ENCODE assay signal across 25 cellular contexts in genomic region chr6:144777249-144777648, GRCh38.
DNase-seq lines count a peak whose midpoint lies in the region; ATAC-seq and TF ChIP-seq lines count a peak whose summit lies in the region.
"Had no signal": no experiment of that assay in that cellular context is flagged by ENCODE, and none has a peak within 500 bp of the region (broad histone marks: within the 10 kb centered on the region; RNA-seq: fewer than 3 reads in every experiment).

No MANE protein-coding gene starts in this region.

- ATAC-seq in GM18909 (IDR thresholded peaks at IDR 0.05; ENCODE audit: poor library complexity, unreplicated experiment) (peak; percentile 83), GM21619 (IDR thresholded peaks at IDR 0.05; ENCODE audit: unreplicated experiment) (peak; percentile 62), HG03432 (IDR thresholded peaks at IDR 0.05; ENCODE audit: unreplicated experiment) (peak; percentile 73)
- ATAC-seq: activated T-cell treated with anti-CD3 and anti-CD28 coated beads, Interleukin-2, amount 50 U/mL, for 4 hours; left ventricle myocardium superior had no signal

- no peaks in the 10 kb centered on the region for H3K9me3 ChIP-seq in neutrophil
- H3K9me3 ChIP-seq: Peyer's patch, thyroid gland had no signal

- H3K27me3 ChIP-seq in neutrophil = no peaks in the 10 kb centered on the region
- H3K27me3 ChIP-seq: brain microvascular endothelial cell, Peyer's patch, thyroid gland had no signal

- H3K27me3 Mint-ChIP-seq in activated CD4-positive, alpha-beta T cell treated with anti-CD3 and anti-CD28 coated beads, Interleukin-2, amount 10 ng/mL, durations not matched to agents 7 days and 5 days = no peaks in the 10 kb centered on the region
- no peaks in the 10 kb centered on the region for H3K27me3 Mint-ChIP-seq in glutamatergic neuron (ENCODE audit: unreplicated experiment)
- H3K27me3 Mint-ChIP-seq: stimulated activated naive CD8-positive, alpha-beta T cell treated with anti-CD3 and anti-CD28 coated beads, Interleukin-15, Interleukin-2, amounts not matched to agents 100 ng/mL and 50 ng/mL, for 24 hours had no signal

- H3K4me3 ChIP-seq in neutrophil (ENCODE audit: low read depth in 1 of 2, low read length in 1 of 2) = no peak overlapping the region
- H3K4me3 ChIP-seq: Peyer's patch, thyroid gland had no signal

- no peaks in the 10 kb centered on the region for H3K9me3 Mint-ChIP-seq in activated CD4-positive, alpha-beta T cell treated with anti-CD3 and anti-CD28 coated beads, Interleukin-2, amount 10 ng/mL, durations not matched to agents 7 days and 5 days
- no peaks in the 10 kb centered on the region for H3K9me3 Mint-ChIP-seq in glutamatergic neuron (ENCODE audit: unreplicated experiment)
- H3K9me3 Mint-ChIP-seq: activated T-cell treated with anti-CD3 and anti-CD28 coated beads, Interleukin-2, amount 50 U/mL, for 4 hours; CD14-positive monocyte; stimulated activated naive CD8-positive, alpha-beta T cell treated with anti-CD3 and anti-CD28 coated beads, Interleukin-15, Interleukin-2, amounts not matched to agents 100 ng/mL and 50 ng/mL, for 24 hours had no signal

- no peaks in the 10 kb centered on the region for H3K4me1 Mint-ChIP-seq in activated CD4-positive, alpha-beta T cell treated with anti-CD3 and anti-CD28 coated beads, Interleukin-2, amount 10 ng/mL, durations not matched to agents 7 days and 5 days
- peaks cover 4% of the 10 kb centered on the region for H3K4me1 Mint-ChIP-seq in glutamatergic neuron (ENCODE audit: low read depth, unreplicated experiment)

- peaks cover 46% of the 10 kb centered on the region for H3K36me3 Mint-ChIP-seq in activated CD4-positive, alpha-beta T cell treated with anti-CD3 and anti-CD28 coated beads, Interleukin-2, amount 10 ng/mL, durations not matched to agents 7 days and 5 days (ENCODE audit: low read depth)
- no peaks in the 10 kb centered on the region for H3K36me3 Mint-ChIP-seq in glutamatergic neuron (ENCODE audit: unreplicated experiment)

- no peak for TF ChIP-seq CTCF in neutrophil (IDR thresholded peaks at IDR 0.05)
- TF ChIP-seq CTCF in glutamatergic neuron (IDR thresholded peaks at IDR 0.05; ENCODE audit: partially characterized antibody, unreplicated experiment) = no peak

- H3K4me1 ChIP-seq in neutrophil (ENCODE audit: control insufficient read depth in 1 of 2, insufficient read depth in 1 of 2, low read depth in 1 of 2, low read length in 1 of 2) = peaks cover 38 to 47% of the 10 kb centered on the region in 2 experiments
- H3K4me1 ChIP-seq: Peyer's patch, thyroid gland had no signal

- H3K4me3 Mint-ChIP-seq in activated CD4-positive, alpha-beta T cell treated with anti-CD3 and anti-CD28 coated beads, Interleukin-2, amount 10 ng/mL, durations not matched to agents 7 days and 5 days = no peak overlapping the region
- H3K4me3 Mint-ChIP-seq in glutamatergic neuron (ENCODE audit: unreplicated experiment) = no peak overlapping the region
- H3K4me3 Mint-ChIP-seq: activated T-cell treated with anti-CD3 and anti-CD28 coated beads, Interleukin-2, amount 50 U/mL, for 4 hours; CD14-positive monocyte; stimulated activated naive CD8-positive, alpha-beta T cell treated with anti-CD3 and anti-CD28 coated beads, Interleukin-15, Interleukin-2, amounts not matched to agents 100 ng/mL and 50 ng/mL, for 24 hours had no signal

- peak overlapping the region; percentile 61 for H3K27ac ChIP-seq in neutrophil
- H3K27ac ChIP-seq: brain microvascular endothelial cell, epithelial cell of prostate, Peyer's patch, thyroid gland had no signal

- DNase-seq in effector CD8-positive, alpha-beta T cell (lab: John Stamatoyannopoulos, UW) = no peak
- DNase-seq in activated CD4-positive, alpha-beta T cell treated with anti-CD3 and anti-CD28 coated beads, Interleukin-2, amount 10 ng/mL, durations not matched to agents 7 days and 5 days = no peak
- DNase-seq in C1 segment of cervical spinal cord (lab: John Stamatoyannopoulos, UW) (no peak), glutamatergic neuron (no peak)
- DNase-seq: activated CD4-positive, alpha-beta T cell treated with anti-CD3 and anti-CD28 coated beads for 4 hours; activated naive CD4-positive, alpha-beta T cell; activated T-cell treated with anti-CD3 and anti-CD28 coated beads, Interleukin-2, amount 50 U/mL, for 4 hours; brain microvascular endothelial cell; Calu3; effector CD4-positive, alpha-beta T cell; left ventricle myocardium superior; NCI-H1092 treated with DMSO at 0.1 percent for 48 hours; NCI-H187 treated with DMSO at 0.1 percent for 48 hours; NCI-H526; nucleus accumbens; Peyer's patch; SHP77 treated with DMSO at 0.1 percent for 48 hours; thyroid gland had no signal

- POLR2A ChIA-PET in activated CD4-positive, alpha-beta T cell treated with anti-CD3 and anti-CD28 coated beads, Interleukin-2, amount 10 ng/mL, durations not matched to agents 7 days and 5 days (lab: Charles Lee) = interaction anchor here (0.5 kb wide), 1 partner anchor 193 kb away, joined by 6 read pairs; no protein-coding TSS in a partner anchor

- no peak overlapping the region for H3K27ac Mint-ChIP-seq in activated CD4-positive, alpha-beta T cell treated with anti-CD3 and anti-CD28 coated beads, Interleukin-2, amount 10 ng/mL, durations not matched to agents 7 days and 5 days
- no peak overlapping the region for H3K27ac Mint-ChIP-seq in glutamatergic neuron (ENCODE audit: unreplicated experiment)
- H3K27ac Mint-ChIP-seq: stimulated activated naive CD8-positive, alpha-beta T cell treated with anti-CD3 and anti-CD28 coated beads, Interleukin-15, Interleukin-2, amounts not matched to agents 100 ng/mL and 50 ng/mL, for 24 hours had no signal

- CTCF ChIA-PET in activated CD4-positive, alpha-beta T cell treated with anti-CD3 and anti-CD28 coated beads, Interleukin-2, amount 10 ng/mL, durations not matched to agents 7 days and 5 days (lab: Charles Lee) = interaction anchor here (1.2 kb wide), 1 partner anchor 15 kb away, joined by 3 read pairs; no protein-coding TSS in a partner anchor

- H3K36me3 ChIP-seq in neutrophil = peaks cover 3% of the 10 kb centered on the region
